Comparison of ENCODE assay signal across 8 cellular contexts in the genomic region with DNA sequence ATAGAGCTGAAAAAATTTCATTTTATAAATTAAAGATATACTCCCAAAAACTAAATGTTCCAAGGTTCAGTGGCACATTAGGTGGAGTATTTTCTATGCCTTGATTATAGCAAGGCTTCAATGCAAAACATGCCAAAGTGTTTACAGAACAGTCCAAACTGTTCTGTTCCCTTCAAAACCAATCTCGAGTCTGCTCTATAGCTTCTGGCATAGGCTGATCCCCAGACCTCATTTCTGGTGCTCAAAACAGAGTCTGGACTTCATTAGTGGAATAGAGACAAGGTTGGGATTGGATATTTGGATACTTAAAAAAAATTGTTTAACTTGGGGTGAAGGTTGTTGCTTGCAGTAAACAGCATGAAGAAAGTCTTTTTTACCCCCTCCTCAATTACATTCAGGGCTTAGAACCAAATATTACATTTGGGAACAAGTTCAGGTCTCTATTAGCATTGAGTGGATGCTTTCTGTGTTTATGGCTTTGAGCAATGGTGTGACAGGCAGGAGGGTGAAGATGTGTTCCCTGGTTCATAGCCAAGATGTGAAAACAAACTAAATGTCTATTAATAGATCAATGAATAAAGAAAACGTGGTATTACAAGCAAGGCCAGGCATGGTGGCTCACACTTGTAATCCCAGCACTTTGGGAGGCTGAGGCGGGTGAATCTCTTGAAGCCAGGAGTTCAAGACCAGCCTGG.
"Had no signal": no experiment of that assay in that cellular context is flagged by ENCODE, and none has a peak within 500 bp of the region (broad histone marks: within the 10 kb centered on the region; RNA-seq: fewer than 3 reads in every experiment).

No MANE protein-coding gene starts in this region.

- H3K27ac Mint-ChIP-seq: HFFc6 had no signal

- H3K36me3 ChIP-seq: HAP-1 had no signal

- H3K9me3 Mint-ChIP-seq: HFFc6 had no signal

- DNase-seq: GOT3, H7, HFFc6 had no signal

- H3K9me3 ChIP-seq: HAP-1 had no signal

- ATAC-seq: HCT116, HepG2 had no signal

- H3K4me1 ChIP-seq: HAP-1 had no signal

- H3K36me3 Mint-ChIP-seq: IgD-negative memory B cell had no signal

- H3K27ac ChIP-seq: HL-60 had no signal

- H3K27me3 Mint-ChIP-seq: IgD-negative memory B cell had no signal

- H3K4me1 Mint-ChIP-seq: IgD-negative memory B cell had no signal

- H3K4me3 Mint-ChIP-seq: HFFc6, IgD-negative memory B cell had no signal

- H3K4me3 ChIP-seq: HAP-1 had no signal
